In genomic region chr11:12599408-12600143, GRCh38 we compare ENCODE assay signal across 8 cellular contexts.
DNase-seq lines count a peak whose midpoint lies in the region; ATAC-seq, FAIRE-seq and TF ChIP-seq lines count a peak whose summit lies in the region.

No MANE protein-coding gene starts in this region.

- H3K27ac ChIP-seq in MM.1S (ENCODE audit: low read length), result no peak overlapping the region
- no peak overlapping the region for H3K27ac ChIP-seq in endothelial cell of umbilical vein (ENCODE audit: insufficient read depth, low read depth, low read length)
- H3K27ac ChIP-seq in neural progenitor cell, result no peak overlapping the region
- H3K27ac ChIP-seq in aorta (ENCODE audit: low read depth in 1 of 2, low read length in 2 of 2), result no peak overlapping the region

- H3K79me2 ChIP-seq in MM.1S (ENCODE audit: low read length) (no peaks in the 10 kb centered on the region), endothelial cell of umbilical vein (ENCODE audit: control insufficient read depth, insufficient read depth, low read length) (no peaks in the 10 kb centered on the region), neural progenitor cell (ENCODE audit: low read depth) (no peaks in the 10 kb centered on the region)

- intact Hi-C loops in endothelial cell of umbilical vein (cut with micrococcal nuclease) (loop anchor here (1.0 to 5.0 kb wide), 6 partner anchors 73 to 289 kb away; partner anchors contain the start of gene TEAD1), aorta (cut with DNase I) (loop anchor here (2.0 to 5.0 kb wide), 3 partner anchors 213 to 293 kb away; no protein-coding TSS in a partner anchor)

- TF ChIP-seq CTCF in MM.1S (IDR thresholded peaks at IDR 0.05; ENCODE audit: low read length) (peak; percentile 94), endothelial cell of umbilical vein (IDR thresholded peaks at IDR 0.05; ENCODE audit: extremely low read depth in 1 of 2, insufficient read depth in 1 of 2, low read depth in 1 of 2, low read length in 2 of 2) (peak; percentile 76 to 77), neural progenitor cell (IDR thresholded peaks at IDR 0.05) (peak; percentile 94)

- POLR2A ChIA-PET in endothelial cell of umbilical vein (lab: Charles Lee), result interaction anchor here (0.7 kb wide), 1 partner anchor 173 kb away, joined by 3 read pairs; no protein-coding TSS in a partner anchor

- H3K36me3 Mint-ChIP-seq in neural progenitor cell, result no peaks in the 10 kb centered on the region

- H3K4me1 Mint-ChIP-seq in neural progenitor cell, result peaks cover 25% of the 10 kb centered on the region

- H2AFZ ChIP-seq in MM.1S (ENCODE audit: low read length) (peak overlapping the region; percentile 13; the same call in 1 of the 2 replicates), endothelial cell of umbilical vein (ENCODE audit: low read depth, low read length) (no peak overlapping the region), neural progenitor cell (replicated peaks) (no peak overlapping the region)

- H3K4me2 ChIP-seq in MM.1S (ENCODE audit: low read depth, low read length), result no peak overlapping the region
- H3K4me2 ChIP-seq in endothelial cell of umbilical vein (ENCODE audit: insufficient read depth, low read length), result no peak overlapping the region
- H3K4me2 ChIP-seq in neural progenitor cell, result no peak overlapping the region

- FAIRE-seq in endothelial cell of umbilical vein (lab: Jason Lieb, UNC), result no peak

- no peaks in the 10 kb centered on the region for H3K4me1 ChIP-seq in MM.1S (ENCODE audit: low read length)
- peaks cover 7% of the 10 kb centered on the region for H3K4me1 ChIP-seq in endothelial cell of umbilical vein (ENCODE audit: control insufficient read depth, extremely low read depth, insufficient read depth, low read length)
- no peaks in the 10 kb centered on the region for H3K4me1 ChIP-seq in neural progenitor cell
- no peaks in the 10 kb centered on the region for H3K4me1 ChIP-seq in aorta (ENCODE audit: control insufficient read depth in 1 of 2, insufficient read depth in 2 of 2, low read length in 2 of 2)

- H3K4me3 ChIP-seq in MM.1S (ENCODE audit: low read length) (no peak overlapping the region), endothelial cell of umbilical vein (replicated peaks in 1 of 3; ENCODE audit: insufficient read depth in 1 of 3, low read depth in 1 of 3, low read length in 3 of 3) (no peak overlapping the region), neural progenitor cell (no peak overlapping the region), aorta (ENCODE audit: low read length in 2 of 2) (no peak overlapping the region)

- peak; percentile 10 for DNase-seq in activated CD4-positive, CD25-positive, alpha-beta regulatory T cell treated with anti-CD3 and anti-CD28 coated beads, Interleukin-2, amount 50 U/mL, for 16 hours (ENCODE audit: low read depth, low spot score)
- DNase-seq in MM.1S (peak; percentile 55), endothelial cell of umbilical vein (ENCODE audit: low read depth, low spot score) (peak; percentile 18), neural progenitor cell (ENCODE audit: low spot score) (peak; percentile 71), aorta (peak; percentile 66 to 81)
- peak; percentile 15 to 23 for DNase-seq in activated CD4-positive, alpha-beta T cell treated with anti-CD3 and anti-CD28 coated beads for 4 hours

- no peak for ATAC-seq in activated CD4-positive, CD25-positive, alpha-beta regulatory T cell treated with anti-CD3 and anti-CD28 coated beads, Interleukin-2, amount 50 U/mL, for 24 hours
- ATAC-seq in aorta (ENCODE audit: low FRiP score) (peak; percentile 79), HG03196 (IDR thresholded peaks at IDR 0.05; ENCODE audit: unreplicated experiment) (no peak)

- H3K9me1 ChIP-seq in endothelial cell of umbilical vein (replicated peaks; ENCODE audit: control insufficient read depth, extremely low read depth, insufficient read depth, low read length), result no peaks in the 10 kb centered on the region

- H3K36me3 ChIP-seq in MM.1S (replicated peaks; ENCODE audit: insufficient read depth, low read length), result no peaks in the 10 kb centered on the region
- no peaks in the 10 kb centered on the region for H3K36me3 ChIP-seq in endothelial cell of umbilical vein (ENCODE audit: control insufficient read depth in 2 of 2, extremely low read depth in 1 of 2, insufficient read depth in 2 of 2, low read length in 2 of 2)
- H3K36me3 ChIP-seq in neural progenitor cell, result no peaks in the 10 kb centered on the region
- no peaks in the 10 kb centered on the region for H3K36me3 ChIP-seq in aorta (ENCODE audit: control insufficient read depth in 1 of 2, insufficient read depth in 2 of 2, low read length in 1 of 2)

- no peak overlapping the region for H3K27ac Mint-ChIP-seq in neural progenitor cell

- H3K27me3 ChIP-seq in MM.1S (replicated peaks; ENCODE audit: insufficient read depth, low read length) (no peaks in the 10 kb centered on the region), endothelial cell of umbilical vein (ENCODE audit: control insufficient read depth in 2 of 2, insufficient read depth in 2 of 2, low read length in 2 of 2) (no peaks in the 10 kb centered on the region), neural progenitor cell (no peaks in the 10 kb centered on the region), aorta (ENCODE audit: control insufficient read depth in 1 of 2, insufficient read depth in 2 of 2, low read length in 1 of 2) (no peaks in the 10 kb centered on the region)

- 49 to 52% methylated on average over 15 of the region's 15 CpGs for WGBS in aorta, 2 donors

- H3F3A ChIP-seq in MM.1S (ENCODE audit: insufficient read depth, low read length) (no peaks in the 10 kb centered on the region), neural progenitor cell (ENCODE audit: low read depth) (no peaks in the 10 kb centered on the region)

- dilution Hi-C loops in endothelial cell of umbilical vein (cut with MboI; ENCODE audit: extremely low pct_ligation_motif_present, low sequenced_read_pairs), result no loop called here

- H4K20me1 ChIP-seq in MM.1S (ENCODE audit: insufficient read depth, low read length), result no peaks in the 10 kb centered on the region
- no peaks in the 10 kb centered on the region for H4K20me1 ChIP-seq in endothelial cell of umbilical vein (replicated peaks; ENCODE audit: control insufficient read depth, extremely low read depth, insufficient read depth, low read length)
- no peaks in the 10 kb centered on the region for H4K20me1 ChIP-seq in neural progenitor cell (ENCODE audit: low read depth)

- H3K9ac ChIP-seq in MM.1S (ENCODE audit: low read length) (no peak overlapping the region), endothelial cell of umbilical vein (replicated peaks; ENCODE audit: extremely low read depth, insufficient read depth, low read length) (no peak overlapping the region), neural progenitor cell (no peak overlapping the region)

- H3K4me3 Mint-ChIP-seq in neural progenitor cell, result no peak overlapping the region

- H3K27me3 Mint-ChIP-seq in neural progenitor cell (ENCODE audit: insufficient read depth, low read depth), result peaks cover 7% of the 10 kb centered on the region

- no peak for TF ChIP-seq POLR2A in endothelial cell of umbilical vein (IDR thresholded peaks at IDR 0.05; ENCODE audit: low read depth, low read length)

- CTCF ChIA-PET in endothelial cell of umbilical vein (lab: Charles Lee), result interaction anchor here (0.6 to 2.6 kb wide), 33 partner anchors 9 to 311 kb away, joined by 3 to 53 read pairs (median 4); partner anchors contain the start of gene TEAD1

- H3K9me3 Mint-ChIP-seq in neural progenitor cell, result peaks cover 1% of the 10 kb centered on the region

- H3K9me2 ChIP-seq in MM.1S (replicated peaks; ENCODE audit: insufficient read depth, low read length), result no peaks in the 10 kb centered on the region

- BruUV-seq in endothelial cell of umbilical vein (replicated peaks; lab: Mats Ljungman, UMichigan), result no TSS peak

- H3K9me3 ChIP-seq in MM.1S (replicated peaks; ENCODE audit: insufficient read depth, low read length) (no peaks in the 10 kb centered on the region), endothelial cell of umbilical vein (replicated peaks; ENCODE audit: control insufficient read depth, insufficient read depth, low read length) (no peaks in the 10 kb centered on the region), neural progenitor cell (ENCODE audit: low read depth) (no peaks in the 10 kb centered on the region), aorta (ENCODE audit: control insufficient read depth, low read length) (no peaks in the 10 kb centered on the region)

TF ChIP-seq in endothelial cell of umbilical vein, 7 proteins besides CTCF, POLR2A, EP300 and RAD21:
- TF ChIP-seq MAX (IDR thresholded peaks at IDR 0.05; ENCODE audit: insufficient read depth, insufficient read length), result no peak
- TF ChIP-seq GATA2 (IDR thresholded peaks at IDR 0.05; ENCODE audit: insufficient read depth, insufficient read length, low read depth, low read length), result no peak
- no peak for TF ChIP-seq POLR2AphosphoS5 (IDR thresholded peaks at IDR 0.05; ENCODE audit: insufficient read depth, low read depth, low read length)
- TF ChIP-seq JUN (IDR thresholded peaks at IDR 0.05; ENCODE audit: borderline replicate concordance, insufficient read depth, insufficient read length, low read depth), result no peak
- no peak for TF ChIP-seq FOS (IDR thresholded peaks at IDR 0.05; ENCODE audit: borderline replicate concordance, insufficient read depth, low read length)
- no peak for TF ChIP-seq EZH2 (IDR thresholded peaks at IDR 0.05; ENCODE audit: borderline replicate concordance, low read depth, low read length, severe bottlenecking)
- TF ChIP-seq MYC (IDR thresholded peaks at IDR 0.05; ENCODE audit: low read depth, low read length), result no peak

Comparison
In these comparisons a context has a peak if more than half of its experiments do, and no peak if none do; other contexts are left out.
1. DNase-seq: peak in every context shown above with its lines; median percentile 74 in aorta; 71 in neural progenitor cell; 55 in MM.1S; 19 in activated CD4-positive, alpha-beta T cell treated with anti-CD3 and anti-CD28 coated beads for 4 hours; 18 in endothelial cell of umbilical vein; 10 in activated CD4-positive, CD25-positive, alpha-beta regulatory T cell treated with anti-CD3 and anti-CD28 coated beads, Interleukin-2, amount 50 U/mL, for 16 hours.